Comparison of ENCODE assay signal across 1 cellular context in genomic region chr12:66662729-66663128, GRCh38.
TF ChIP-seq lines count a peak whose summit lies in the region.

No MANE protein-coding gene starts in this region.

TF ChIP-seq in IMR-90, 13 proteins besides CTCF, POLR2A, EP300 and RAD21 (continued from another document):
- TF ChIP-seq RCOR1 (IDR thresholded peaks at IDR 0.05; ENCODE audit: insufficient replicate concordance, low read length) (no peak), CHD1 (IDR thresholded peaks at IDR 0.05; ENCODE audit: low read depth, low read length) (no peak), ELK1 (IDR thresholded peaks at IDR 0.05; ENCODE audit: borderline replicate concordance, low read depth, low read length) (no peak), MAZ (IDR thresholded peaks at IDR 0.05; ENCODE audit: borderline replicate concordance, low read depth, low read length) (no peak), USF2 (IDR thresholded peaks at IDR 0.05; ENCODE audit: low read depth, low read length) (no peak), FOS (IDR thresholded peaks at IDR 0.05; ENCODE audit: low read depth, low read length) (no peak), MAFK (IDR thresholded peaks at IDR 0.05; ENCODE audit: low read depth, low read length) (no peak), BHLHE40 (IDR thresholded peaks at IDR 0.05; ENCODE audit: low read depth, low read length) (no peak)
